In genomic region chr9:13269589-13270452, GRCh38 we compare ENCODE assay signal across 24 cellular contexts.
DNase-seq lines count a peak whose midpoint lies in the region; ATAC-seq lines count a peak whose summit lies in the region.
"Had no signal": no experiment of that assay in that cellular context is flagged by ENCODE, and none has a peak within 500 bp of the region (broad histone marks: within the 10 kb centered on the region; RNA-seq: fewer than 3 reads in every experiment).

No MANE protein-coding gene starts in this region.

- ATAC-seq in HG03025 (IDR thresholded peaks at IDR 0.05; ENCODE audit: low FRiP score, unreplicated experiment), result no peak
- ATAC-seq in HG03095 (IDR thresholded peaks at IDR 0.05; ENCODE audit: unreplicated experiment), result no peak
- ATAC-seq: activated naive CD4-positive, alpha-beta T cell treated with anti-CD3 and anti-CD28 coated beads, Interleukin-2, amount 50 U/mL, for 72 hours; CD8-positive, alpha-beta T cell; HepG2; stimulated activated naive B cell treated with anti-CD40 and anti-IgM and Interleukin-4, amounts not matched to agents 10 μg/mL and 1 μg/mL and 100 μg/mL, for 72 hours; upper lobe of right lung had no signal

- DNase-seq in NCI-H2171 treated with DMSO at 0.1 percent for 48 hours (lab: John Stamatoyannopoulos, UW), result peak; percentile 47
- no peak for DNase-seq in NCI-H2171 (lab: John Stamatoyannopoulos, UW)
- DNase-seq in NCI-H2227 (lab: John Stamatoyannopoulos, UW; ENCODE audit: unreplicated experiment), result peak; percentile 12
- DNase-seq in fibroblast of gingiva (ENCODE audit: low read depth), result peak; percentile 33
- peak; percentile 20 for DNase-seq in superior temporal gyrus (ENCODE audit: extremely low spot score)
- no peak for DNase-seq in T1000 (lab: John Stamatoyannopoulos, UW)
- DNase-seq: activated CD4-positive, alpha-beta memory T cell treated with anti-CD3 and anti-CD28 coated beads, Interleukin-2, amount 10 ng/mL, durations not matched to agents 7 days and 5 days; activated CD4-positive, alpha-beta T cell treated with anti-CD3 and anti-CD28 coated beads for 1 hour; activated CD8-positive, alpha-beta memory T cell treated with anti-CD3 and anti-CD28 coated beads, Interleukin-2, amount 50 U/mL, for 4 hours; amygdala; CD8-positive, alpha-beta T cell; immature natural killer cell; Karpas-422; NCI-H1436; NCI-H2107; NCI-H526 treated with DMSO at 0.1 percent for 48 hours; retina; Right ventricle myocardium superior; stimulated activated naive B cell treated with anti-CD40 and anti-IgM and Interleukin-4, amounts not matched to agents 10 μg/mL and 1 μg/mL and 100 μg/mL, for 72 hours; upper lobe of right lung had no signal

Comparison
In these comparisons a context has a peak if more than half of its experiments do, and no peak if none do; other contexts are left out.
1. DNase-seq: peak in NCI-H2171 treated with DMSO at 0.1 percent for 48 hours (single experiment), NCI-H2227 (single experiment), fibroblast of gingiva (single experiment) and superior temporal gyrus (single experiment); none in NCI-H2171 (single experiment) and T1000 (single experiment).